19 cellular contexts compared by ENCODE assay signal in the genomic region with DNA sequence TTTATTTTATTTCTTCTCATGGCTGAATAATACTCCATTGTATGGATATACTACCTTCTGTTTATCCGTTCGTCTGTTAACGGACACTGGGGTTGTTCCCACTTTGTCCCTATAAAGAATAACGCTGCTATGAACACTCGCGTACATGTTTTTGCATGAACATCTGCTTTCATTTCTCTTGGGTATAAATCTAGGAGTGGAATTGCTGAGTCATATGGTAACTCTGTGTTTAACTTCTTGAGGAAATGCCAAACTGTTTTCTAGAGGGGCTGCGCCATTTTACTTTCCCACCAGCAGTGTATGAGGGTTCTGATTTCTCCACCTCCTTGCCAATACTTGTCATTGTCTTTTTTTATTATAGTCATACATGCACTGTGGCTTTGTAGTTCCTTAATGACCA. TPM values are rescaled to one million over a fixed set of nuclear protein-coding genes. Genes with fewer than 3 reads are reported as not detected.
"Had no signal": no experiment of that assay in that cellular context is flagged by ENCODE, and none has a peak within 500 bp of the region (broad histone marks: within the 10 kb centered on the region; RNA-seq: fewer than 3 reads in every experiment).

No MANE protein-coding gene starts in this region.

- H3K27me3 ChIP-seq: brain microvascular endothelial cell, spleen, suprapubic skin, upper lobe of left lung had no signal

- H3K27ac ChIP-seq: brain microvascular endothelial cell, psoas muscle, suprapubic skin had no signal

- H3K4me3 ChIP-seq: psoas muscle, spleen, suprapubic skin, upper lobe of left lung had no signal

- H3K4me3 Mint-ChIP-seq: nephron; stimulated activated naive CD8-positive, alpha-beta T cell treated with anti-CD3 and anti-CD28 coated beads, Interleukin-15, Interleukin-2, amounts not matched to agents 100 ng/mL and 50 ng/mL, for 24 hours had no signal

- H3K9me3 ChIP-seq: psoas muscle, upper lobe of left lung had no signal

- DNase-seq: activated CD4-positive, alpha-beta T cell treated with anti-CD3 and anti-CD28 coated beads, Interleukin-2, amount 50 U/mL, for 1 hour; activated naive CD4-positive, alpha-beta T cell; activated T-cell treated with anti-CD3 and anti-CD28 coated beads for 4 hours; anterior cingulate cortex; brain microvascular endothelial cell; effector memory CD4-positive, alpha-beta T cell; occipital lobe; psoas muscle; upper lobe of left lung had no signal

- H3K36me3 ChIP-seq: brain microvascular endothelial cell, spleen, suprapubic skin, upper lobe of left lung had no signal

- FAIRE-seq: frontal cortex had no signal

- H3K27ac Mint-ChIP-seq: nephron; stimulated activated naive CD8-positive, alpha-beta T cell treated with anti-CD3 and anti-CD28 coated beads, Interleukin-15, Interleukin-2, amounts not matched to agents 100 ng/mL and 50 ng/mL, for 24 hours had no signal

- ATAC-seq: activated CD4-positive, CD25-positive, alpha-beta regulatory T cell treated with anti-CD3 and anti-CD28 coated beads, Interleukin-2, amount 50 U/mL, for 24 hours; psoas muscle; sciatic nerve had no signal

RNA-seq across cellular contexts. Expression of gene TMEM72, which starts 27.8 kb away (rescaled TPM):
- total RNA-seq: activated CD8-positive, alpha-beta memory T cell treated with anti-CD3 and anti-CD28 coated beads for 36 hours; frontal cortex; lower leg skin; mesenteric fat pad; psoas muscle; sciatic nerve; spleen; suprapubic skin had no signal
- polyA plus RNA-seq: psoas muscle had no signal
